Comparison of ENCODE assay signal across 8 cellular contexts in genomic region chr2:144331652-144332355, GRCh38.
A peak's percentile ranks its signal among the peaks of the same experiment; 100 is the strongest.
DNase-seq lines count a peak whose midpoint lies in the region; ATAC-seq and TF ChIP-seq lines count a peak whose summit lies in the region.

No MANE protein-coding gene starts in this region.

- intact Hi-C loops in thyroid gland (cut with DNase I), result loop anchor here (10.0 kb wide), 1 partner anchor 183 kb away; no protein-coding TSS in a partner anchor

- H3K36me3 ChIP-seq in SJSA1, result peaks cover 3% of the 10 kb centered on the region; the same call in 1 of the 2 replicates
- no peaks in the 10 kb centered on the region for H3K36me3 ChIP-seq in mesodermal cell (ENCODE audit: control insufficient read depth, insufficient read depth, low read length)
- no peaks in the 10 kb centered on the region for H3K36me3 ChIP-seq in thyroid gland

- H3K9me3 ChIP-seq in SJSA1 (replicated peaks) (no peaks in the 10 kb centered on the region), mesodermal cell (ENCODE audit: control insufficient read depth, low read length) (no peaks in the 10 kb centered on the region), thyroid gland (no peaks in the 10 kb centered on the region)

- H3K4me1 ChIP-seq in SJSA1 (replicated peaks), result peaks cover 15% of the 10 kb centered on the region
- H3K4me1 ChIP-seq in mesodermal cell (ENCODE audit: control insufficient read depth, insufficient read depth, low read length, poor library complexity, severe bottlenecking), result peaks cover 8% of the 10 kb centered on the region
- peaks cover 0 to 4% of the 10 kb centered on the region in 2 donors for H3K4me1 ChIP-seq in thyroid gland

- H3K27ac ChIP-seq in SJSA1 (peak overlapping the region; percentile 70), mesodermal cell (ENCODE audit: low read depth, low read length, severe bottlenecking) (peak overlapping the region; percentile 90), thyroid gland (peak overlapping the region; percentile 63 to 84 (median 84))

- DNase-seq in ELF-1 (ENCODE audit: low read depth, low spot score) (peak; percentile 78), GM19238 (ENCODE audit: insufficient read length, low spot score) (peak; percentile 42), SJSA1 (ENCODE audit: low read depth in 1 of 2, low spot score in 2 of 2) (peak; percentile 73 to 88), thyroid gland (peak in 1 of 2 donors; percentile 70), OCI-M2 (lab: John Stamatoyannopoulos, UW; ENCODE audit: unreplicated experiment) (no peak)
- peak; percentile 70 for DNase-seq in effector CD8-positive, alpha-beta T cell (lab: John Stamatoyannopoulos, UW)

- H3K4me3 ChIP-seq in SJSA1 (peak overlapping the region; percentile 77), mesodermal cell (ENCODE audit: extremely low read depth, insufficient read depth, low read length, poor library complexity, severe bottlenecking) (peak overlapping the region; percentile 61), thyroid gland (replicated peaks in 1 of 3) (peak overlapping the region; percentile 16 to 72 (median 61))

- 0% methylated on average over 20 to 32 of the region's 67 CpGs for WGBS in mesodermal cell (ENCODE audit: insufficient coverage in 2 of 2), 2 experiments
- WGBS in thyroid gland, 2 donors, result 0 to 1% methylated on average over 10 to 22 of the region's 67 CpGs

- peak; percentile 48 for ATAC-seq in HG03280 (IDR thresholded peaks at IDR 0.05; ENCODE audit: unreplicated experiment)

- H3K27me3 ChIP-seq in SJSA1 (replicated peaks), result no peaks in the 10 kb centered on the region
- no peaks in the 10 kb centered on the region for H3K27me3 ChIP-seq in thyroid gland

- peak in 1 of 2 donors; percentile 34 for TF ChIP-seq POLR2A in thyroid gland (IDR thresholded peaks at IDR 0.05)

- TF ChIP-seq CTCF in thyroid gland (IDR thresholded peaks at IDR 0.05), result peak in 3 of 6 experiments; percentile 11 to 31 (median 18)
